Comparison of ENCODE assay signal across 10 cellular contexts in the genomic region with DNA sequence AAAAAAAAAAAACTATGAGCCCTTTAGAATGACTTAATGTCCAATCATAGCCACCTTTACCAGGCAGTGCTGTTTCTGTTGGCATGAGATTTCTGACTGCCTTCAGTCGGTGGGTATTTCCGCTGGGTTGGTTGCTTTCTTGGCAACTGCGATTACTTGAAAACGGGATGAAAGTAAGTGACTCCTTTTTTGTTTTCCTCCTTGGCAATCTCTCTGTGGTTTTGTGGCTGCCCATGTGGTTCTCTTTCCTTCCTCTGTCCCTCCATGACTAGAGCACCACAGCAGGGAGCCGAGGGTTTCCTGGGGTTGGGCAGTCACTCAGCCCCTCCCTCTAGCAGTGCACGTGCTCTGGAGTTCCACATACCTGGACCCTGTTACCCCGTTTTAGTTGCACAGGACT.
A peak's percentile ranks its signal among the peaks of the same experiment; 100 is the strongest.
DNase-seq lines count a peak whose midpoint lies in the region; ATAC-seq and TF ChIP-seq lines count a peak whose summit lies in the region.
"Had no signal": no experiment of that assay in that cellular context is flagged by ENCODE, and none has a peak within 500 bp of the region (broad histone marks: within the 10 kb centered on the region; RNA-seq: fewer than 3 reads in every experiment).

No MANE protein-coding gene starts in this region.

- H3K4me3 ChIP-seq in Loucy (ENCODE audit: low read length, poor library complexity, severe bottlenecking): no peak overlapping the region
- H3K4me3 ChIP-seq: pancreas, tibial nerve had no signal

- H3K36me3 Mint-ChIP-seq in CD14-positive monocyte: peaks cover 0 to 3% of the 10 kb centered on the region in 2 donors
- H3K36me3 Mint-ChIP-seq in activated T-cell treated with anti-CD3 and anti-CD28 coated beads, Interleukin-2, amount 50 U/mL, for 72 hours (ENCODE audit: insufficient read depth in 2 of 2): no peaks in the 10 kb centered on the region

- peak overlapping the region in 1 of 7 donors; percentile 41 for H3K27ac Mint-ChIP-seq in CD14-positive monocyte
- no peak overlapping the region for H3K27ac Mint-ChIP-seq in activated T-cell treated with anti-CD3 and anti-CD28 coated beads, Interleukin-2, amount 50 U/mL, for 72 hours

- H3K27me3 Mint-ChIP-seq in CD14-positive monocyte (ENCODE audit: low read depth in 3 of 3): peaks cover 49 to 75% (median 67%) of the 10 kb centered on the region in 3 donors
- peaks cover 10% of the 10 kb centered on the region for H3K27me3 Mint-ChIP-seq in activated T-cell treated with anti-CD3 and anti-CD28 coated beads, Interleukin-2, amount 50 U/mL, for 72 hours (ENCODE audit: low read depth)

- peaks cover 0 to 2% (median 0%) of the 10 kb centered on the region in 7 donors for H3K9me3 Mint-ChIP-seq in CD14-positive monocyte
- no peaks in the 10 kb centered on the region for H3K9me3 Mint-ChIP-seq in activated T-cell treated with anti-CD3 and anti-CD28 coated beads, Interleukin-2, amount 50 U/mL, for 72 hours

- no peaks in the 10 kb centered on the region for H3K9me2 ChIP-seq in Loucy (replicated peaks; ENCODE audit: low read depth, low read length)

- no peak overlapping the region for H3K9ac ChIP-seq in Loucy (ENCODE audit: low read depth, low read length, poor library complexity, severe bottlenecking)

- peak; percentile 83 to 87 for ATAC-seq in activated T-cell treated with anti-CD3 and anti-CD28 coated beads, Interleukin-2, amount 50 U/mL, for 72 hours (replicated peaks in 1 of 2)
- ATAC-seq in HG03280 (IDR thresholded peaks at IDR 0.05; ENCODE audit: unreplicated experiment) (no peak), GM21529 (IDR thresholded peaks at IDR 0.05; ENCODE audit: unreplicated experiment) (no peak)

- no peaks in the 10 kb centered on the region for H3K36me3 ChIP-seq in Loucy (ENCODE audit: insufficient read depth, low read length)
- H3K36me3 ChIP-seq: pancreas, tibial nerve had no signal

- no peaks in the 10 kb centered on the region for H4K20me1 ChIP-seq in Loucy (ENCODE audit: insufficient read depth, low read length, poor library complexity, severe bottlenecking)

- DNase-seq in CD14-positive monocyte (ENCODE audit: low spot score): no peak
- peak; percentile 49 for DNase-seq in activated T-cell treated with anti-CD3 and anti-CD28 coated beads, Interleukin-2, amount 50 U/mL, for 72 hours
- peak; percentile 72 for DNase-seq in kidney tubule cell (ENCODE audit: low spot score)
- no peak for DNase-seq in NCI-H1694 (lab: John Stamatoyannopoulos, UW)
- DNase-seq in DMS153 (lab: John Stamatoyannopoulos, UW): no peak

- no peaks in the 10 kb centered on the region for H3K27me3 ChIP-seq in Loucy (ENCODE audit: insufficient read depth, low read length, poor library complexity, severe bottlenecking)
- H3K27me3 ChIP-seq: pancreas, tibial nerve had no signal

- TF ChIP-seq CTCF in CD14-positive monocyte (IDR thresholded peaks at IDR 0.05): no peak
- no peak for TF ChIP-seq CTCF in Loucy (conservative IDR thresholded peaks at IDR 0.05; ENCODE audit: low read length)

- intact Hi-C loops in CD14-positive monocyte (cut with micrococcal nuclease): no loop called here

- H3K4me1 Mint-ChIP-seq in CD14-positive monocyte: peaks cover 35% of the 10 kb centered on the region
- H3K4me1 Mint-ChIP-seq in activated T-cell treated with anti-CD3 and anti-CD28 coated beads, Interleukin-2, amount 50 U/mL, for 72 hours (ENCODE audit: low read depth): peaks cover 28% of the 10 kb centered on the region

- peak overlapping the region; percentile 56 to 62 for H3K4me3 Mint-ChIP-seq in CD14-positive monocyte
- H3K4me3 Mint-ChIP-seq in activated T-cell treated with anti-CD3 and anti-CD28 coated beads, Interleukin-2, amount 50 U/mL, for 72 hours: peak overlapping the region; percentile 18 to 24

- H2AFZ ChIP-seq in Loucy (ENCODE audit: low read length): no peak overlapping the region

- peaks cover 20% of the 10 kb centered on the region for H3K4me1 ChIP-seq in Loucy (ENCODE audit: insufficient read depth, low read length, poor library complexity, severe bottlenecking)
- H3K4me1 ChIP-seq: pancreas had no signal

- H3K79me2 ChIP-seq in Loucy (ENCODE audit: insufficient read depth, low read length): no peaks in the 10 kb centered on the region

- peak overlapping the region; percentile 48 for H3K4me2 ChIP-seq in Loucy (ENCODE audit: low read depth, low read length, poor library complexity, severe bottlenecking)

- H3K9me3 ChIP-seq in Loucy (ENCODE audit: insufficient read depth, low read depth, low read length): no peaks in the 10 kb centered on the region
- H3K9me3 ChIP-seq: pancreas, tibial nerve had no signal

- H3F3A ChIP-seq in Loucy (ENCODE audit: low read depth): no peaks in the 10 kb centered on the region

Comparison
In these comparisons a context has a peak if more than half of its experiments do, and no peak if none do; other contexts are left out.
1. DNase-seq: peak in activated T-cell treated with anti-CD3 and anti-CD28 coated beads, Interleukin-2, amount 50 U/mL, for 72 hours (2 of 2) and kidney tubule cell (single experiment); none in CD14-positive monocyte (single experiment), NCI-H1694 (single experiment) and DMS153 (single experiment).
2. ATAC-seq: peak in activated T-cell treated with anti-CD3 and anti-CD28 coated beads, Interleukin-2, amount 50 U/mL, for 72 hours (2 of 2); none in HG03280 (single experiment) and GM21529 (single experiment).